In the genomic region with DNA sequence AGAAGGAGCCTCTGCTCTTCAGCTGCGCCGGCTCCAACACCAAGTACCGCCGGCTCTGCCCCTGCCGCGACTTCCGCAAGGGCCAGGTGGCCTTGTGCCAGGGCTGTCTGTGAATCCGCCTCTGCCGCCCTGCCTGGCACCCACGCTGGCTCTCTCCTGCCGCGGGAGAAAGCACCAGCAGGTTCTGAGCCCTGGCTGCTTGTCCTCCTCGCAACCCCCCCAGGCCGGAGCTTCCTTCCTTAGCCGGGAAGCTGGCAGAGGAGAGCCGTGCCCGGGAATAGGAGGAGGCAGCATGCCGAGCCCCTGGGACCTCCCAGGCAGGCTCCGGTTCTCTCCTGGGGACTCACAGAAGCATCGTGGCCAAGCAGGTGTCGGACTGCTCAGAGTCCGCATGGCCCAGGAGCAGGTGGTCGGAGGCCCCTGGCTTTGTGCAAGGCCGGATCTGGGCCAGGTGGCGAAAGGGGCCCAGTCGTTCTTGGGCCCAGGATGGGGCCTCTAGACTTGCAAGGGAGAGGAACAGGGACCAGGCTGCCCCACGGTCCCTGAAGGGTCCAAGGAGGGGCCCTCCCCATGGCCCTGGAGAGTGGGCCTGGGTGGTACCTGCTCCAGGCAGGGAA, we compare ENCODE assay signal across 23 cellular contexts.
DNase-seq lines count a peak whose midpoint lies in the region; ATAC-seq and TF ChIP-seq lines count a peak whose summit lies in the region.
"Had no signal": no experiment of that assay in that cellular context is flagged by ENCODE, and none has a peak within 500 bp of the region (broad histone marks: within the 10 kb centered on the region; RNA-seq: fewer than 3 reads in every experiment).

No MANE protein-coding gene starts in this region.

- 81% methylated on average over 27 of the region's 27 CpGs for WGBS in prostate gland

- no peak for TF ChIP-seq POLR2A in prostate gland (IDR thresholded peaks at IDR 0.05)

- TF ChIP-seq CTCF in prostate gland (IDR thresholded peaks at IDR 0.05) (no peak), foreskin keratinocyte (conservative IDR thresholded peaks at IDR 0.05) (no peak)

- no peaks in the 10 kb centered on the region for H3K36me3 ChIP-seq in prostate gland
- H3K36me3 ChIP-seq: right lobe of liver, upper lobe of left lung had no signal

- H3K27ac ChIP-seq in prostate gland (no peak overlapping the region), foreskin keratinocyte (no peak overlapping the region)
- H3K27ac ChIP-seq: coronary artery, right lobe of liver, upper lobe of left lung had no signal

- H3K27me3 ChIP-seq in prostate gland (replicated peaks; ENCODE audit: insufficient read depth) (no peaks in the 10 kb centered on the region), foreskin keratinocyte (peaks cover 33% of the 10 kb centered on the region)
- H3K27me3 ChIP-seq: right lobe of liver, upper lobe of left lung had no signal

- H3K4me3 ChIP-seq in prostate gland, result no peak overlapping the region
- H3K4me3 ChIP-seq: coronary artery, lung, right lobe of liver, upper lobe of left lung had no signal

- intact Hi-C loops in prostate gland (cut with DNase I), result no loop called here

- ATAC-seq in foreskin keratinocyte (no peak), HG03571 (IDR thresholded peaks at IDR 0.05; ENCODE audit: unreplicated experiment) (no peak)
- ATAC-seq: activated CD8-positive, alpha-beta T cell treated with anti-CD3 and anti-CD28 coated beads for 36 hours; activated naive CD4-positive, alpha-beta T cell treated with anti-CD3 and anti-CD28 coated beads, Interleukin-2, amount 50 U/mL, for 72 hours; right lobe of liver; stimulated activated effector memory CD8-positive, alpha-beta T cell treated with anti-CD3 and anti-CD28 coated beads, Interleukin-12 subunit alpha, Interleukin-12 subunit beta, amount 100 ng/mL, for 72 hours had no signal

- DNase-seq in NCI-H2107 (lab: John Stamatoyannopoulos, UW) (peak; percentile 53), NCI-H2107 treated with DMSO at 0.1 percent for 48 hours (lab: John Stamatoyannopoulos, UW; ENCODE audit: unreplicated experiment) (no peak), NCI-H1105 treated with DMSO at 0.1 percent for 48 hours (lab: John Stamatoyannopoulos, UW) (peak; percentile 46), SHP77 treated with DMSO at 0.1 percent for 48 hours (lab: John Stamatoyannopoulos, UW) (peak; percentile 32), prostate gland (ENCODE audit: low spot score) (peak; percentile 17), foreskin keratinocyte (no peak)
- DNase-seq in stimulated activated CD4-positive, alpha-beta T cell treated with anti-CD3 and anti-CD28 coated beads, Interleukin-4, amount 100 ng/mL, for 4 hours, result no peak
- DNase-seq: 8988T; activated CD8-positive, alpha-beta T cell treated with anti-CD3 and anti-CD28 coated beads for 36 hours; CD4-positive, CD25-positive, alpha-beta regulatory T cell; foreskin fibroblast; IMR-90; NCI-H1048; NCI-H1930; NCI-H524 treated with DMSO at 0.1 percent for 48 hours; right lobe of liver; stimulated activated CD4-positive, alpha-beta T cell treated with anti-CD3 and anti-CD28 coated beads, Interleukin-4, amount 100 ng/mL, for 1 hour; upper lobe of left lung had no signal

- no peaks in the 10 kb centered on the region for H3K9me3 ChIP-seq in prostate gland
- H3K9me3 ChIP-seq: right lobe of liver, upper lobe of left lung had no signal

- H3K4me1 ChIP-seq in prostate gland (replicated peaks) (no peaks in the 10 kb centered on the region), foreskin keratinocyte (no peaks in the 10 kb centered on the region)
- H3K4me1 ChIP-seq: right lobe of liver, upper lobe of left lung had no signal

Comparison
In these comparisons a context has a peak if more than half of its experiments do, and no peak if none do; other contexts are left out.
1. DNase-seq: peak in NCI-H2107 (single experiment), NCI-H1105 treated with DMSO at 0.1 percent for 48 hours (single experiment), SHP77 treated with DMSO at 0.1 percent for 48 hours (single experiment) and prostate gland (single experiment); none in NCI-H2107 treated with DMSO at 0.1 percent for 48 hours (single experiment), stimulated activated CD4-positive, alpha-beta T cell treated with anti-CD3 and anti-CD28 coated beads, Interleukin-4, amount 100 ng/mL, for 4 hours (0 of 2) and foreskin keratinocyte (0 of 2).